In genomic region chr11:2558402-2558801, GRCh38 we compare ENCODE assay signal across 16 cellular contexts.
A peak's percentile ranks its signal among the peaks of the same experiment; 100 is the strongest.
DNase-seq lines count a peak whose midpoint lies in the region; ATAC-seq and TF ChIP-seq lines count a peak whose summit lies in the region.
"Had no signal": no experiment of that assay in that cellular context is flagged by ENCODE, and none has a peak within 500 bp of the region (broad histone marks: within the 10 kb centered on the region; RNA-seq: fewer than 3 reads in every experiment).

No MANE protein-coding gene starts in this region.

- no peak overlapping the region for H2AFZ ChIP-seq in neuronal stem cell (ENCODE audit: low read length)

- no peak overlapping the region for H3K27ac Mint-ChIP-seq in activated T-helper 2 cell treated with anti-CD3 and anti-CD28 coated beads, Interferon-gamma antibody, Interleukin-2, Interleukin-4, amounts not matched to agents 10 μg/mL and 5 μg/mL and 100 μg/mL, durations not matched to agents 14 hours and 24 hours and 36 hours
- H3K27ac Mint-ChIP-seq in stimulated activated naive B cell treated with anti-CD40 and anti-IgM and Interleukin-4, amounts not matched to agents 10 μg/mL and 1 μg/mL and 100 μg/mL, for 72 hours, result no peak overlapping the region

- H3K4ac ChIP-seq in neuronal stem cell (ENCODE audit: low read length), result no peak overlapping the region

- H3K36me3 ChIP-seq in left ventricle myocardium inferior, result no peaks in the 10 kb centered on the region
- H3K36me3 ChIP-seq in neuronal stem cell (replicated peaks in 1 of 2; ENCODE audit: control insufficient read depth in 2 of 2, insufficient read depth in 2 of 2, low read length in 2 of 2), result no peaks in the 10 kb centered on the region
- H3K36me3 ChIP-seq in aorta (ENCODE audit: control insufficient read depth in 1 of 2, insufficient read depth in 2 of 2, low read length in 1 of 2), result no peaks in the 10 kb centered on the region

- H3K18ac ChIP-seq in neuronal stem cell (ENCODE audit: low read length), result peak overlapping the region; percentile 36

- H2BK15ac ChIP-seq in neuronal stem cell (ENCODE audit: low read length), result no peak overlapping the region

- intact Hi-C loops in left cardiac atrium (cut with DNase I) (loop anchor here in 1 of 2 donors (10.0 kb wide), 1 partner anchor 66 kb away; no protein-coding TSS in a partner anchor), Right ventricle myocardium inferior (cut with DNase I) (no loop called here), left ventricle myocardium inferior (cut with micrococcal nuclease) (loop anchor here (10.0 kb wide), 1 partner anchor 46 kb away; no protein-coding TSS in a partner anchor), aorta (cut with DNase I) (no loop called here)
- intact Hi-C loops in activated T-helper 2 cell treated with anti-CD3 and anti-CD28 coated beads, Interferon-gamma antibody, Interleukin-2, Interleukin-4, amounts not matched to agents 10 μg/mL and 5 μg/mL and 100 μg/mL, durations not matched to agents 14 hours and 24 hours and 36 hours (cut with micrococcal nuclease), result no loop called here

- H3K9me3 Mint-ChIP-seq in activated T-helper 2 cell treated with anti-CD3 and anti-CD28 coated beads, Interferon-gamma antibody, Interleukin-2, Interleukin-4, amounts not matched to agents 10 μg/mL and 5 μg/mL and 100 μg/mL, durations not matched to agents 14 hours and 24 hours and 36 hours, result no peaks in the 10 kb centered on the region
- no peaks in the 10 kb centered on the region for H3K9me3 Mint-ChIP-seq in stimulated activated naive B cell treated with anti-CD40 and anti-IgM and Interleukin-4, amounts not matched to agents 10 μg/mL and 1 μg/mL and 100 μg/mL, for 72 hours
- H3K9me3 Mint-ChIP-seq: CD4-positive, alpha-beta memory T cell had no signal

- H3K27me3 ChIP-seq in left ventricle myocardium inferior (ENCODE audit: low read depth) (no peaks in the 10 kb centered on the region), neuronal stem cell (ENCODE audit: control insufficient read depth in 3 of 3, insufficient read depth in 3 of 3, low read depth in 1 of 3, low read length in 3 of 3) (peaks cover 0 to 9% (median 0%) of the 10 kb centered on the region in 3 experiments), aorta (ENCODE audit: control insufficient read depth in 1 of 2, insufficient read depth in 2 of 2, low read length in 1 of 2) (no peaks in the 10 kb centered on the region)

- H3K4me3 Mint-ChIP-seq in activated T-helper 2 cell treated with anti-CD3 and anti-CD28 coated beads, Interferon-gamma antibody, Interleukin-2, Interleukin-4, amounts not matched to agents 10 μg/mL and 5 μg/mL and 100 μg/mL, durations not matched to agents 14 hours and 24 hours and 36 hours (ENCODE audit: low read depth), result no peak overlapping the region
- H3K4me3 Mint-ChIP-seq in stimulated activated naive B cell treated with anti-CD40 and anti-IgM and Interleukin-4, amounts not matched to agents 10 μg/mL and 1 μg/mL and 100 μg/mL, for 72 hours, result no peak overlapping the region
- H3K4me3 Mint-ChIP-seq: CD4-positive, alpha-beta memory T cell had no signal

- H3K4me3 ChIP-seq in left ventricle myocardium inferior (no peak overlapping the region), neuronal stem cell (ENCODE audit: low read length in 2 of 2) (no peak overlapping the region), aorta (ENCODE audit: low read length in 2 of 2) (no peak overlapping the region)

- TF ChIP-seq CTCF in left ventricle myocardium inferior (IDR thresholded peaks at IDR 0.05; ENCODE audit: borderline replicate concordance), result no peak

- H3K9me3 ChIP-seq in left ventricle myocardium inferior (replicated peaks) (peaks cover 3% of the 10 kb centered on the region), neuronal stem cell (replicated peaks in 1 of 2; ENCODE audit: control insufficient read depth in 2 of 2, insufficient read depth in 1 of 2, low read depth in 1 of 2, low read length in 2 of 2) (peaks cover 0 to 2% of the 10 kb centered on the region in 2 donors), aorta (ENCODE audit: control insufficient read depth, low read length) (no peaks in the 10 kb centered on the region)

- H4K91ac ChIP-seq in neuronal stem cell (ENCODE audit: low read depth, low read length, poor library complexity), result no peak overlapping the region

- H3K4me1 Mint-ChIP-seq in activated T-helper 2 cell treated with anti-CD3 and anti-CD28 coated beads, Interferon-gamma antibody, Interleukin-2, Interleukin-4, amounts not matched to agents 10 μg/mL and 5 μg/mL and 100 μg/mL, durations not matched to agents 14 hours and 24 hours and 36 hours (ENCODE audit: low read depth), result no peaks in the 10 kb centered on the region
- peaks cover 12 to 15% of the 10 kb centered on the region in 2 donors for H3K4me1 Mint-ChIP-seq in stimulated activated naive B cell treated with anti-CD40 and anti-IgM and Interleukin-4, amounts not matched to agents 10 μg/mL and 1 μg/mL and 100 μg/mL, for 72 hours

- DNase-seq in left cardiac atrium (peak; percentile 1), Right ventricle myocardium inferior (ENCODE audit: missing footprints) (no peak), left ventricle myocardium inferior (peak; percentile 6), neuronal stem cell (ENCODE audit: low spot score) (no peak), aorta (peak; percentile 29 to 57), medulla oblongata (ENCODE audit: extremely low spot score) (no peak)
- DNase-seq in activated T-helper 2 cell treated with anti-CD3 and anti-CD28 coated beads, Interferon-gamma antibody, Interleukin-2, Interleukin-4, amounts not matched to agents 10 μg/mL and 5 μg/mL and 100 μg/mL, durations not matched to agents 14 hours and 24 hours and 36 hours (ENCODE audit: low spot score), result no peak
- DNase-seq in stimulated activated naive B cell treated with anti-CD40 and anti-IgM and Interleukin-4, amounts not matched to agents 10 μg/mL and 1 μg/mL and 100 μg/mL, for 72 hours, result no peak
- DNase-seq: CD4-positive, alpha-beta memory T cell; DMS79; H7; IMR-90; Kasumi-1; NCI-H2029; NCI-H2171 treated with DMSO at 0.1 percent for 48 hours; NCI-H510A had no signal

- no peak overlapping the region for H3K9ac ChIP-seq in neuronal stem cell (ENCODE audit: low read depth, low read length, poor library complexity)

- no peaks in the 10 kb centered on the region for H3K79me1 ChIP-seq in neuronal stem cell (ENCODE audit: low read depth, low read length)

- H3K4me2 ChIP-seq in neuronal stem cell (ENCODE audit: insufficient read depth, low read length, poor library complexity, severe bottlenecking), result no peak overlapping the region

- peaks cover 20% of the 10 kb centered on the region for H3K4me1 ChIP-seq in left ventricle myocardium inferior
- H3K4me1 ChIP-seq in neuronal stem cell (ENCODE audit: control insufficient read depth in 2 of 2, insufficient read depth in 1 of 2, low read depth in 1 of 2, low read length in 2 of 2), result peaks cover 0 to 6% of the 10 kb centered on the region in 2 donors
- H3K4me1 ChIP-seq in aorta (ENCODE audit: control insufficient read depth in 1 of 2, insufficient read depth in 2 of 2, low read length in 2 of 2), result no peaks in the 10 kb centered on the region

- ATAC-seq in left cardiac atrium, result no peak
- no peak for ATAC-seq in Right ventricle myocardium inferior
- ATAC-seq in aorta (ENCODE audit: low FRiP score), result no peak
- no peak for ATAC-seq in stimulated activated naive B cell treated with anti-CD40 and anti-IgM and Interleukin-4, amounts not matched to agents 10 μg/mL and 1 μg/mL and 100 μg/mL, for 72 hours (replicated peaks)

- H3K14ac ChIP-seq in neuronal stem cell (ENCODE audit: low read length), result no peak overlapping the region

- H2BK5ac ChIP-seq in neuronal stem cell (ENCODE audit: low read length), result no peak overlapping the region

- no peak overlapping the region for H4K8ac ChIP-seq in neuronal stem cell (ENCODE audit: low read depth, low read length)

- peak overlapping the region; percentile 64 for H2AK5ac ChIP-seq in neuronal stem cell (ENCODE audit: low read depth, low read length)

- no peak overlapping the region for H2BK12ac ChIP-seq in neuronal stem cell (ENCODE audit: low read length)

- H3K36me3 Mint-ChIP-seq in activated T-helper 2 cell treated with anti-CD3 and anti-CD28 coated beads, Interferon-gamma antibody, Interleukin-2, Interleukin-4, amounts not matched to agents 10 μg/mL and 5 μg/mL and 100 μg/mL, durations not matched to agents 14 hours and 24 hours and 36 hours (ENCODE audit: low read depth), result no peaks in the 10 kb centered on the region
- H3K36me3 Mint-ChIP-seq in stimulated activated naive B cell treated with anti-CD40 and anti-IgM and Interleukin-4, amounts not matched to agents 10 μg/mL and 1 μg/mL and 100 μg/mL, for 72 hours, result peaks cover 0 to under 1% of the 10 kb centered on the region in 2 donors
- H3K36me3 Mint-ChIP-seq: CD4-positive, alpha-beta memory T cell had no signal

- no peak overlapping the region for H2BK120ac ChIP-seq in neuronal stem cell (ENCODE audit: low read depth, low read length)

- no peak overlapping the region for H3K27ac ChIP-seq in left ventricle myocardium inferior (replicated peaks)
- H3K27ac ChIP-seq in neuronal stem cell (replicated peaks; ENCODE audit: low read length), result no peak overlapping the region
- H3K27ac ChIP-seq in aorta (ENCODE audit: low read depth in 1 of 2, low read length in 2 of 2), result no peak overlapping the region

- H3K27me3 Mint-ChIP-seq in activated T-helper 2 cell treated with anti-CD3 and anti-CD28 coated beads, Interferon-gamma antibody, Interleukin-2, Interleukin-4, amounts not matched to agents 10 μg/mL and 5 μg/mL and 100 μg/mL, durations not matched to agents 14 hours and 24 hours and 36 hours (ENCODE audit: low read depth), result no peaks in the 10 kb centered on the region
- H3K27me3 Mint-ChIP-seq in stimulated activated naive B cell treated with anti-CD40 and anti-IgM and Interleukin-4, amounts not matched to agents 10 μg/mL and 1 μg/mL and 100 μg/mL, for 72 hours, result no peaks in the 10 kb centered on the region
- H3K27me3 Mint-ChIP-seq: CD4-positive, alpha-beta memory T cell had no signal

- H3K23ac ChIP-seq in neuronal stem cell (ENCODE audit: low read depth, low read length, poor library complexity), result no peak overlapping the region

- no CpG with 5 or more reads among the region's 17 CpGs for whole genome bisulfite sequencing in neuronal stem cell (ENCODE audit: extremely low coverage in 2 of 2, insufficient read length in 2 of 2, insufficient replicate concordance in 1 of 2), 2 donors
- WGBS in aorta, 2 donors, result 95 to 97% methylated on average over 17 of the region's 17 CpGs

Comparison
In these comparisons a context has a peak if more than half of its experiments do, and no peak if none do; other contexts are left out.
1. DNase-seq: peak in left cardiac atrium (single experiment), left ventricle myocardium inferior (single experiment) and aorta (2 of 2); none in Right ventricle myocardium inferior (single experiment), neuronal stem cell (single experiment), activated T-helper 2 cell treated with anti-CD3 and anti-CD28 coated beads, Interferon-gamma antibody, Interleukin-2, Interleukin-4, amounts not matched to agents 10 μg/mL and 5 μg/mL and 100 μg/mL, durations not matched to agents 14 hours and 24 hours and 36 hours (single experiment), stimulated activated naive B cell treated with anti-CD40 and anti-IgM and Interleukin-4, amounts not matched to agents 10 μg/mL and 1 μg/mL and 100 μg/mL, for 72 hours (single experiment) and medulla oblongata (single experiment).